Comparison of ENCODE assay signal across 7 cellular contexts in genomic region chr12:31072962-31073361, GRCh38. TPM values are rescaled to one million over a fixed set of nuclear protein-coding genes. Genes with fewer than 3 reads are reported as not detected.
DNase-seq lines count a peak whose midpoint lies in the region; ATAC-seq and TF ChIP-seq lines count a peak whose summit lies in the region.
"Not testable (repeated sequence)": the region's sequence is repeated elsewhere in the genome, so short reads cannot be mapped to it uniquely, and the experiment has no call there.

No MANE protein-coding gene starts in this region.

- H3K4me3 ChIP-seq in lower leg skin (ENCODE audit: low read depth, poor library complexity, severe bottlenecking), result peak overlapping the region; percentile 73
- H3K4me3 ChIP-seq in psoas muscle, result peak overlapping the region; percentile 73

- H3K4me3 Mint-ChIP-seq in activated naive CD8-positive, alpha-beta T cell treated with anti-CD3 and anti-CD28 coated beads, Interleukin-2, amount 50 U/mL, for 24 hours, result peak overlapping the region; percentile 99

- DNase-seq in G401 (ENCODE audit: low spot score) (peak; percentile 18), NCI-H1105 (lab: John Stamatoyannopoulos, UW) (peak; percentile 8)
- not testable (repeated sequence) for DNase-seq in activated naive CD8-positive, alpha-beta T cell treated with anti-CD3 and anti-CD28 coated beads, Interleukin-2, amount 50 U/mL, for 24 hours; lower leg skin (ENCODE audit: low spot score in 2 of 2); psoas muscle

- H3K9me3 Mint-ChIP-seq in activated naive CD8-positive, alpha-beta T cell treated with anti-CD3 and anti-CD28 coated beads, Interleukin-2, amount 50 U/mL, for 24 hours, result not testable (repeated sequence)

- not testable (repeated sequence) for H3K36me3 ChIP-seq in psoas muscle (ENCODE audit: insufficient read depth in 1 of 2, low read depth in 1 of 2)

- H3K27ac Mint-ChIP-seq in activated naive CD8-positive, alpha-beta T cell treated with anti-CD3 and anti-CD28 coated beads, Interleukin-2, amount 50 U/mL, for 24 hours, result peak overlapping the region; percentile 98

- peak; percentile 2 for ATAC-seq in SK-N-SH treated with all-trans-retinoic acid at 6 μM for 48 hours
- not testable (repeated sequence) for ATAC-seq in activated naive CD8-positive, alpha-beta T cell treated with anti-CD3 and anti-CD28 coated beads, Interleukin-2, amount 50 U/mL, for 24 hours; psoas muscle
- ATAC-seq in esophagus mucosa, result peak; percentile 13

- not testable (repeated sequence) for H3K27me3 Mint-ChIP-seq in activated naive CD8-positive, alpha-beta T cell treated with anti-CD3 and anti-CD28 coated beads, Interleukin-2, amount 50 U/mL, for 24 hours

- not testable (repeated sequence) for TF ChIP-seq POLR2A in lower leg skin (IDR thresholded peaks at IDR 0.05)

- not testable (repeated sequence) for H3K27me3 ChIP-seq in psoas muscle (ENCODE audit: insufficient read depth in 3 of 3, low read length in 2 of 3)

- not testable (repeated sequence) for H3K9me3 ChIP-seq in psoas muscle

- H3K4me1 ChIP-seq in psoas muscle, result not testable (repeated sequence)

- H3K27ac ChIP-seq in psoas muscle, result not testable (repeated sequence)

- H3K36me3 Mint-ChIP-seq in activated naive CD8-positive, alpha-beta T cell treated with anti-CD3 and anti-CD28 coated beads, Interleukin-2, amount 50 U/mL, for 24 hours (ENCODE audit: low read depth), result peaks cover 21% of the 10 kb centered on the region

- intact Hi-C loops in lower leg skin (cut with DNase I; ENCODE audit: low total_unique reads); psoas muscle (cut with DNase I): not testable (repeated sequence)

- TF ChIP-seq CTCF in lower leg skin (IDR thresholded peaks at IDR 0.05); psoas muscle (IDR thresholded peaks at IDR 0.05): not testable (repeated sequence)

- in situ Hi-C loops in G401 (cut with HindIII; ENCODE audit: low sequenced_read_pairs), result not testable (repeated sequence)

- WGBS in lower leg skin, 2 donors, result 43% methylated on average over 5 to 6 of the region's 6 CpGs
- 51 to 60% (median 55%) methylated on average over 5 to 6 of the region's 6 CpGs for WGBS in psoas muscle, 3 donors

- H3K4me1 Mint-ChIP-seq in activated naive CD8-positive, alpha-beta T cell treated with anti-CD3 and anti-CD28 coated beads, Interleukin-2, amount 50 U/mL, for 24 hours, result peaks cover 41% of the 10 kb centered on the region

RNA-seq across cellular contexts. Expression of gene DDX11, which starts 0.7 kb away (rescaled TPM):
- total RNA-seq in G401 (2014; rRNA removed; shearing (Covaris generic)), result 54.7 and 58.6 TPM in 2 replicates
- total RNA-seq in esophagus mucosa (17.7 TPM), lower leg skin (10 to 100 TPM; 23.5 to 26.8 (median 25.7) TPM), psoas muscle (10 to 100 TPM in 3 of 4 donors, 1 to 10 TPM in 1; 4.8 to 19.2 (median 15.9) TPM)
- 1 to 10 TPM; 4.5 to 6.8 (median 6.2) TPM for polyA plus RNA-seq in psoas muscle
